ENCODE assay signal across 24 cellular contexts in genomic region chr9:8904971-8905370, GRCh38.
DNase-seq lines count a peak whose midpoint lies in the region; ATAC-seq, FAIRE-seq and TF ChIP-seq lines count a peak whose summit lies in the region.
"Had no signal": no experiment of that assay in that cellular context is flagged by ENCODE, and none has a peak within 500 bp of the region (broad histone marks: within the 10 kb centered on the region; RNA-seq: fewer than 3 reads in every experiment).

No MANE protein-coding gene starts in this region.

- H3K27ac Mint-ChIP-seq in astrocyte (ENCODE audit: unreplicated experiment) (no peak overlapping the region), T-helper 17 cell (no peak overlapping the region)
- H3K27ac Mint-ChIP-seq: CD14-positive monocyte; CD4-positive, alpha-beta T cell; CD8-positive, alpha-beta memory T cell had no signal

- H3K36me3 Mint-ChIP-seq in astrocyte (ENCODE audit: low read depth, unreplicated experiment) (no peaks in the 10 kb centered on the region), T-helper 17 cell (ENCODE audit: low read depth) (no peaks in the 10 kb centered on the region)
- H3K36me3 Mint-ChIP-seq: CD14-positive monocyte; CD8-positive, alpha-beta memory T cell had no signal

- DNase-seq in MV-4-11 (lab: John Stamatoyannopoulos, UW) (peak; percentile 17), astrocyte (ENCODE audit: low read depth) (no peak), fibroblast of peridontal ligament (ENCODE audit: extremely low read depth) (peak; percentile 67), superior temporal gyrus (ENCODE audit: extremely low spot score) (no peak), T-helper 17 cell (no peak)
- DNase-seq: AML-193; BE2C; Calu3; CD4-positive, alpha-beta T cell; CD8-positive, alpha-beta memory T cell; DMS53; DMS79 treated with DMSO at 0.1 percent for 48 hours; GF-D8; GM23248; H7; HCEC 1CT had no signal

- H3K9me3 ChIP-seq in astrocyte (ENCODE audit: insufficient read depth, low read depth, low read length), result no peaks in the 10 kb centered on the region
- H3K9me3 ChIP-seq in T-helper 17 cell (ENCODE audit: control insufficient read depth, low read length, poor library complexity, severe bottlenecking), result no peaks in the 10 kb centered on the region
- H3K9me3 ChIP-seq: BE2C had no signal

- no peak overlapping the region for H3K9ac ChIP-seq in astrocyte (ENCODE audit: low read length)
- H3K9ac ChIP-seq: BLaER1 treated with 17β-estradiol and CSF1 and Interleukin-3, amounts not matched to agents 10 nM and 100 nM; GM23248 had no signal

- H3K27me3 Mint-ChIP-seq in astrocyte (ENCODE audit: low read depth, unreplicated experiment) (no peaks in the 10 kb centered on the region), T-helper 17 cell (no peaks in the 10 kb centered on the region)
- H3K27me3 Mint-ChIP-seq: CD4-positive, alpha-beta T cell; CD8-positive, alpha-beta memory T cell had no signal

- H3K27me3 ChIP-seq in astrocyte (ENCODE audit: insufficient read depth, low read length), result no peaks in the 10 kb centered on the region
- H3K27me3 ChIP-seq: BE2C; BLaER1 treated with 17β-estradiol and CSF1 and Interleukin-3, amounts not matched to agents 10 nM and 100 nM had no signal

- H3K27ac ChIP-seq in astrocyte (ENCODE audit: low read depth, low read length), result no peak overlapping the region
- H3K27ac ChIP-seq: 22Rv1; BLaER1 treated with 17β-estradiol and CSF1 and Interleukin-3, amounts not matched to agents 10 nM and 100 nM; GM23248 had no signal

- no peaks in the 10 kb centered on the region for H3K9me3 Mint-ChIP-seq in astrocyte (ENCODE audit: unreplicated experiment)

- H3K4me2 ChIP-seq in astrocyte (ENCODE audit: low read length), result no peak overlapping the region
- H3K4me2 ChIP-seq: BLaER1 treated with 17β-estradiol and CSF1 and Interleukin-3, amounts not matched to agents 10 nM and 100 nM had no signal

- no peaks in the 10 kb centered on the region for H4K20me1 ChIP-seq in astrocyte (ENCODE audit: insufficient read depth, low read length)
- H4K20me1 ChIP-seq: BLaER1 treated with 17β-estradiol and CSF1 and Interleukin-3, amounts not matched to agents 10 nM and 100 nM had no signal

- ATAC-seq in GM18907 (IDR thresholded peaks at IDR 0.05; ENCODE audit: unreplicated experiment) (no peak), T-helper 17 cell (no peak)

- no peak overlapping the region for H3K4me3 ChIP-seq in astrocyte (ENCODE audit: insufficient read depth, low read depth, low read length)
- H3K4me3 ChIP-seq: BLaER1 treated with 17β-estradiol and CSF1 and Interleukin-3, amounts not matched to agents 10 nM and 100 nM; GM23248 had no signal

- H3K4me1 Mint-ChIP-seq in astrocyte (ENCODE audit: low read depth, unreplicated experiment), result peaks cover 2% of the 10 kb centered on the region
- peaks cover 2% of the 10 kb centered on the region for H3K4me1 Mint-ChIP-seq in T-helper 17 cell
- H3K4me1 Mint-ChIP-seq: CD14-positive monocyte; CD8-positive, alpha-beta memory T cell had no signal

- no peak overlapping the region for H2AFZ ChIP-seq in astrocyte (ENCODE audit: low read depth, low read length)
- H2AFZ ChIP-seq: GM23248 had no signal

- H3K4me3 Mint-ChIP-seq in astrocyte (ENCODE audit: unreplicated experiment) (no peak overlapping the region), T-helper 17 cell (no peak overlapping the region)
- H3K4me3 Mint-ChIP-seq: CD14-positive monocyte; CD4-positive, alpha-beta T cell; CD8-positive, alpha-beta memory T cell had no signal

- H3K79me2 ChIP-seq in astrocyte (ENCODE audit: insufficient read depth, low read length), result no peaks in the 10 kb centered on the region

- no peak for TF ChIP-seq CTCF in astrocyte (IDR thresholded peaks at IDR 0.05; ENCODE audit: insufficient read depth, low read depth, low read length)

- no peaks in the 10 kb centered on the region for H3K36me3 ChIP-seq in astrocyte (ENCODE audit: insufficient read depth, low read length)
- H3K36me3 ChIP-seq: BE2C; BLaER1 treated with 17β-estradiol and CSF1 and Interleukin-3, amounts not matched to agents 10 nM and 100 nM had no signal

- peak; percentile 5 for FAIRE-seq in astrocyte (lab: Jason Lieb, UNC)
- FAIRE-seq: A204.1, GM12892, GM19239, H1 had no signal

- no peaks in the 10 kb centered on the region for H3K4me1 ChIP-seq in astrocyte (ENCODE audit: insufficient read depth, low read length)
- H3K4me1 ChIP-seq: BE2C had no signal

Comparison
In these comparisons a context has a peak if more than half of its experiments do, and no peak if none do; other contexts are left out.
1. DNase-seq: peak in MV-4-11 (single experiment) and fibroblast of peridontal ligament (single experiment); none in astrocyte (single experiment), superior temporal gyrus (single experiment) and T-helper 17 cell (0 of 3).